ENCODE assay signal across 21 cellular contexts in genomic region chr9:128894764-128895163, GRCh38. TPM values are rescaled to one million over a fixed set of nuclear protein-coding genes. Genes with fewer than 3 reads are reported as not detected.
A peak's percentile ranks its signal among the peaks of the same experiment; 100 is the strongest.
DNase-seq lines count a peak whose midpoint lies in the region; ATAC-seq and TF ChIP-seq lines count a peak whose summit lies in the region.
"Had no signal": no experiment of that assay in that cellular context is flagged by ENCODE, and none has a peak within 500 bp of the region (broad histone marks: within the 10 kb centered on the region; RNA-seq: fewer than 3 reads in every experiment).

No MANE protein-coding gene starts in this region.

- H3K27ac ChIP-seq in left ventricle myocardium inferior (replicated peaks), result peak overlapping the region; percentile 9
- no peak overlapping the region for H3K27ac ChIP-seq in right atrium auricular region
- H3K27ac ChIP-seq in esophagus squamous epithelium, result peak overlapping the region in 3 of 4 donors; percentile 90 to 100 (median 99)
- H3K27ac ChIP-seq in vagina, result peak overlapping the region; percentile 97
- H3K27ac ChIP-seq: neutrophil, WERI-Rb-1 had no signal

- H3K9me3 ChIP-seq in left ventricle myocardium inferior (replicated peaks), result no peaks in the 10 kb centered on the region
- no peaks in the 10 kb centered on the region for H3K9me3 ChIP-seq in right atrium auricular region
- H3K9me3 ChIP-seq in esophagus squamous epithelium, result no peaks in the 10 kb centered on the region
- no peaks in the 10 kb centered on the region for H3K9me3 ChIP-seq in vagina
- H3K9me3 ChIP-seq: heart right ventricle, neutrophil had no signal

- DNase-seq in left ventricle myocardium inferior (no peak), right atrium auricular region (ENCODE audit: low spot score) (no peak), esophagus squamous epithelium (lab: John Stamatoyannopoulos, UW) (no peak), vagina (ENCODE audit: extremely low spot score in 2 of 2) (no peak), middle frontal gyrus (ENCODE audit: extremely low spot score, low spot score) (no peak), NCI-H1092 treated with DMSO at 0.1 percent for 48 hours (lab: John Stamatoyannopoulos, UW) (no peak)
- DNase-seq in activated CD8-positive, alpha-beta T cell treated with anti-CD3 and anti-CD28 coated beads for 36 hours, result no peak
- DNase-seq: dermis blood vessel endothelial cell; DMS 273 treated with DMSO at 0.1 percent for 48 hours; HCEC 1CT; heart right ventricle; Kasumi-1; NCI-H1417 treated with DMSO at 0.1 percent for 48 hours; NCI-H2227 treated with DMSO at 0.1 percent for 48 hours; RPMI8226; stimulated activated CD4-positive, alpha-beta T cell treated with anti-CD3 and anti-CD28 coated beads, Interleukin-1b, Interleukin-23, amount 100 ng/mL, for 48 hours; SW 1271; WERI-Rb-1 had no signal

- POLR2A ChIA-PET in activated CD8-positive, alpha-beta T cell treated with anti-CD3 and anti-CD28 coated beads for 36 hours (lab: Charles Lee), result interaction anchor here (1.3 kb wide), 1 partner anchor 13 kb away, joined by 6 read pairs; the partner anchor contains the start of gene KYAT1

- peaks cover 60% of the 10 kb centered on the region for H3K4me1 Mint-ChIP-seq in activated CD8-positive, alpha-beta T cell treated with anti-CD3 and anti-CD28 coated beads for 36 hours (ENCODE audit: low read depth)

- CTCF ChIA-PET in activated CD8-positive, alpha-beta T cell treated with anti-CD3 and anti-CD28 coated beads for 36 hours (lab: Charles Lee), result interaction anchor here (1.1 kb wide), 1 partner anchor 12 kb away, joined by 3 read pairs; no protein-coding TSS in a partner anchor

- H3K27ac Mint-ChIP-seq in activated CD8-positive, alpha-beta T cell treated with anti-CD3 and anti-CD28 coated beads for 36 hours, result peak overlapping the region; percentile 40

- no peak overlapping the region for H3K4me3 Mint-ChIP-seq in activated CD8-positive, alpha-beta T cell treated with anti-CD3 and anti-CD28 coated beads for 36 hours

- TF ChIP-seq POLR2A in esophagus squamous epithelium (IDR thresholded peaks at IDR 0.05) (no peak), vagina (IDR thresholded peaks at IDR 0.05) (no peak)

- TF ChIP-seq CTCF in left ventricle myocardium inferior (IDR thresholded peaks at IDR 0.05; ENCODE audit: borderline replicate concordance), result no peak
- no peak for TF ChIP-seq CTCF in right atrium auricular region (IDR thresholded peaks at IDR 0.05)
- no peak for TF ChIP-seq CTCF in activated CD8-positive, alpha-beta T cell treated with anti-CD3 and anti-CD28 coated beads for 36 hours (IDR thresholded peaks at IDR 0.05)
- TF ChIP-seq CTCF in esophagus squamous epithelium (IDR thresholded peaks at IDR 0.05), result no peak
- no peak for TF ChIP-seq CTCF in vagina (IDR thresholded peaks at IDR 0.05)

- ATAC-seq in activated CD8-positive, alpha-beta T cell treated with anti-CD3 and anti-CD28 coated beads for 36 hours, result peak; percentile 25
- ATAC-seq in HG03457 (IDR thresholded peaks at IDR 0.05; ENCODE audit: unreplicated experiment), result no peak
- ATAC-seq: heart right ventricle, sciatic nerve had no signal

- H3K9me3 Mint-ChIP-seq in activated CD8-positive, alpha-beta T cell treated with anti-CD3 and anti-CD28 coated beads for 36 hours, result no peaks in the 10 kb centered on the region

- WGBS in esophagus squamous epithelium, 2 donors, result 63 to 83% methylated on average over 2 of the region's 2 CpGs

- H3K27me3 Mint-ChIP-seq in activated CD8-positive, alpha-beta T cell treated with anti-CD3 and anti-CD28 coated beads for 36 hours, result no peaks in the 10 kb centered on the region

- H3K27me3 ChIP-seq in left ventricle myocardium inferior (ENCODE audit: low read depth) (no peaks in the 10 kb centered on the region), right atrium auricular region (no peaks in the 10 kb centered on the region), esophagus squamous epithelium (no peaks in the 10 kb centered on the region), vagina (no peaks in the 10 kb centered on the region)
- H3K27me3 ChIP-seq: heart right ventricle, neutrophil had no signal

- intact Hi-C loops in left ventricle myocardium inferior (cut with micrococcal nuclease) (no loop called here), esophagus squamous epithelium (cut with DNase I) (no loop called here), vagina (cut with DNase I) (no loop called here)
- intact Hi-C loops in activated CD8-positive, alpha-beta T cell treated with anti-CD3 and anti-CD28 coated beads for 36 hours (cut with micrococcal nuclease), result no loop called here

- H3K4me3 ChIP-seq in left ventricle myocardium inferior (no peak overlapping the region), right atrium auricular region (no peak overlapping the region), esophagus squamous epithelium (no peak overlapping the region), vagina (no peak overlapping the region)
- H3K4me3 ChIP-seq: heart right ventricle had no signal

- H3K36me3 ChIP-seq in left ventricle myocardium inferior (peaks cover 54% of the 10 kb centered on the region), right atrium auricular region (peaks cover 71% of the 10 kb centered on the region), esophagus squamous epithelium (peaks cover 0 to 76% (median 8%) of the 10 kb centered on the region in 3 donors), vagina (peaks cover 0 to 25% of the 10 kb centered on the region in 2 donors)

- H3K4me1 ChIP-seq in left ventricle myocardium inferior (peaks cover 75% of the 10 kb centered on the region), right atrium auricular region (peaks cover 0 to 50% of the 10 kb centered on the region in 2 donors), esophagus squamous epithelium (peaks cover 48 to 100% (median 60%) of the 10 kb centered on the region in 3 donors), vagina (peaks cover 79% of the 10 kb centered on the region)

- peaks cover 23% of the 10 kb centered on the region for H3K36me3 Mint-ChIP-seq in activated CD8-positive, alpha-beta T cell treated with anti-CD3 and anti-CD28 coated beads for 36 hours (ENCODE audit: low read depth)

RNA-seq across cellular contexts. Expression of gene LRRC8A, which starts 12.8 kb away (rescaled TPM):
- total RNA-seq in left ventricle myocardium inferior, result 19.8 TPM
- total RNA-seq in right atrium auricular region, result 10 to 100 TPM; 45.3 to 65.9 TPM
- total RNA-seq in activated CD8-positive, alpha-beta T cell treated with anti-CD3 and anti-CD28 coated beads for 36 hours, result 10 to 100 TPM; 15.1 to 16.2 TPM
- 100 to 1,000 TPM in 3 of 4 donors, 10 to 100 TPM in 1; 70.0 to 153 (median 122) TPM for total RNA-seq in esophagus squamous epithelium
- 110 TPM for total RNA-seq in vagina

RNA-seq across cellular contexts. Expression of gene KYAT1, which starts 13.0 kb away (rescaled TPM):
- total RNA-seq in left ventricle myocardium inferior (12.1 TPM), right atrium auricular region (10 to 100 TPM; 10.1 to 15.1 TPM), esophagus squamous epithelium (1 to 10 TPM; 4.0 to 9.4 (median 5.7) TPM), vagina (11.0 TPM)
- 10 to 100 TPM; 17.0 to 18.6 TPM for total RNA-seq in activated CD8-positive, alpha-beta T cell treated with anti-CD3 and anti-CD28 coated beads for 36 hours

RNA-seq across cellular contexts. Expression of gene PHYHD1, which starts 26.0 kb away (rescaled TPM):
- total RNA-seq in left ventricle myocardium inferior, result 20.3 TPM
- total RNA-seq in right atrium auricular region, result 10 to 100 TPM; 21.3 to 51.9 TPM
- total RNA-seq in activated CD8-positive, alpha-beta T cell treated with anti-CD3 and anti-CD28 coated beads for 36 hours, result 1 to 10 TPM in 1 of 2 experiments, under 1 TPM in 1; 0.61 to 1.5 TPM
- 10 to 100 TPM in 3 of 4 donors, 1 to 10 TPM in 1; 3.7 to 34.0 (median 23.0) TPM for total RNA-seq in esophagus squamous epithelium
- 23.6 TPM for total RNA-seq in vagina

RNA-seq across cellular contexts. Expression of gene DOLK, which starts 52.6 kb away (rescaled TPM):
- 8.4 TPM for total RNA-seq in left ventricle myocardium inferior
- 10 to 100 TPM; 13.9 to 14.4 TPM for total RNA-seq in right atrium auricular region
- total RNA-seq in activated CD8-positive, alpha-beta T cell treated with anti-CD3 and anti-CD28 coated beads for 36 hours, result 1 to 10 TPM; 5.7 TPM
- 10 to 100 TPM; 12.8 to 21.2 (median 16.2) TPM for total RNA-seq in esophagus squamous epithelium
- total RNA-seq in vagina, result 8.1 TPM

RNA-seq across cellular contexts. Expression of gene NUP188, which starts 52.7 kb away (rescaled TPM):
- total RNA-seq in left ventricle myocardium inferior (15.9 TPM), right atrium auricular region (10 to 100 TPM; 23.5 to 26.8 TPM), esophagus squamous epithelium (10 to 100 TPM; 61.0 to 78.6 (median 67.1) TPM), vagina (69.0 TPM)
- 100 to 1,000 TPM in 1 of 2 experiments, 10 to 100 TPM in 1; 96.2 to 110 TPM for total RNA-seq in activated CD8-positive, alpha-beta T cell treated with anti-CD3 and anti-CD28 coated beads for 36 hours

Comparison
In these comparisons a context has a peak if more than half of its experiments do, and no peak if none do; other contexts are left out.
1. H3K27ac ChIP-seq: peak in left ventricle myocardium inferior (single experiment), esophagus squamous epithelium (3 of 4) and vagina (single experiment); none in right atrium auricular region (0 of 2).